In genomic region chr2:217165547-217165946, GRCh38 we compare ENCODE assay signal across 17 cellular contexts.
DNase-seq lines count a peak whose midpoint lies in the region; ATAC-seq, FAIRE-seq and TF ChIP-seq lines count a peak whose summit lies in the region.
"Had no signal": no experiment of that assay in that cellular context is flagged by ENCODE, and none has a peak within 500 bp of the region (broad histone marks: within the 10 kb centered on the region; RNA-seq: fewer than 3 reads in every experiment).

No MANE protein-coding gene starts in this region.

- H3K9ac ChIP-seq in HepG2 (ENCODE audit: insufficient read depth, low read depth, low read length), result no peak overlapping the region
- H3K9ac ChIP-seq: BLaER1 treated with 17β-estradiol and CSF1 and Interleukin-3, amounts not matched to agents 10 nM and 100 nM had no signal

- DNase-seq in HepG2 (ENCODE audit: low spot score), result no peak
- DNase-seq in right lobe of liver, result no peak
- peak; percentile 37 for DNase-seq in bronchial epithelial cell (ENCODE audit: low read depth)
- no peak for DNase-seq in GOT3 (lab: John Stamatoyannopoulos, UW)
- DNase-seq in effector CD4-positive, alpha-beta T cell, result no peak
- DNase-seq: CD4-positive, alpha-beta T cell; CD8-positive, alpha-beta memory T cell; GF-D8 had no signal

- H4K20me1 ChIP-seq in HepG2 (ENCODE audit: insufficient read depth, low read length), result no peaks in the 10 kb centered on the region

- no peak for TF ChIP-seq EP300 in HepG2 (IDR thresholded peaks at IDR 0.05; ENCODE audit: low read depth in 2 of 2, low read length in 2 of 2)
- no peak for TF ChIP-seq EP300 in HepG2 (CRISPR knock-in tag; IDR thresholded peaks at IDR 0.05; ENCODE audit: borderline replicate concordance)

- no peak overlapping the region for H3K4me2 ChIP-seq in HepG2 (ENCODE audit: low read depth, low read length)
- H3K4me2 ChIP-seq: A549; BLaER1 treated with 17β-estradiol and CSF1 and Interleukin-3, amounts not matched to agents 10 nM and 100 nM; GM23338 had no signal

- no peaks in the 10 kb centered on the region for H3K79me2 ChIP-seq in HepG2 (ENCODE audit: insufficient read depth, low read length)

- in situ Hi-C loops in HepG2 (cut with HindIII; ENCODE audit: extremely low pct_ligation_motif_present, low pct_unique_long_range_greater_than_20kb), result no loop called here

- no peaks in the 10 kb centered on the region for H3K9me3 ChIP-seq in HepG2 (ENCODE audit: low read length)
- no peaks in the 10 kb centered on the region for H3K9me3 ChIP-seq in right lobe of liver
- H3K9me3 ChIP-seq: A549, BE2C, HAP-1 had no signal

- no peak overlapping the region for H3K4me3 ChIP-seq in HepG2 (replicated peaks in 1 of 3; ENCODE audit: insufficient read depth in 1 of 3, low read depth in 2 of 3, low read length in 3 of 3)
- H3K4me3 ChIP-seq in right lobe of liver, result no peak overlapping the region
- no peak overlapping the region for H3K4me3 ChIP-seq in bronchial epithelial cell (ENCODE audit: low read depth, low read length)
- H3K4me3 ChIP-seq: A549; BLaER1 treated with 17β-estradiol and CSF1 and Interleukin-3, amounts not matched to agents 10 nM and 100 nM; GM23338; HAP-1 had no signal

- H3K27me3 ChIP-seq in HepG2 (ENCODE audit: control insufficient read depth in 1 of 2, insufficient read depth in 2 of 2, low read length in 2 of 2) (peaks cover 0 to 10% of the 10 kb centered on the region in 2 experiments; a peak in 1 of 5 replicates), right lobe of liver (no peaks in the 10 kb centered on the region), bronchial epithelial cell (ENCODE audit: control insufficient read depth, insufficient read depth, low read length) (no peaks in the 10 kb centered on the region)
- H3K27me3 ChIP-seq: BE2C had no signal

- CTCF ChIA-PET in HepG2 (lab: Yijun Ruan, JAX; ENCODE audit: low intra/inter-chr PET ratio, low total read pairs), result interaction anchor here (1.1 to 1.4 kb wide), 5 partner anchors 122 to 467 kb away, joined by 3 to 7 read pairs (median 3); no protein-coding TSS in a partner anchor

- ATAC-seq in HepG2 (no peak), right lobe of liver (no peak), HG03521 (IDR thresholded peaks at IDR 0.05; ENCODE audit: unreplicated experiment) (no peak), HG02571 (IDR thresholded peaks at IDR 0.05; ENCODE audit: unreplicated experiment) (no peak)

- TF ChIP-seq POLR2A in HepG2 (IDR thresholded peaks at IDR 0.05; ENCODE audit: insufficient read depth in 1 of 2, low read depth in 2 of 2, low read length in 2 of 2) (no peak), right lobe of liver (IDR thresholded peaks at IDR 0.05) (no peak)

- H3K36me3 ChIP-seq in HepG2 (replicated peaks in 1 of 2; ENCODE audit: control insufficient read depth in 1 of 2, insufficient read depth in 2 of 2, low read length in 2 of 2) (no peaks in the 10 kb centered on the region), right lobe of liver (no peaks in the 10 kb centered on the region), bronchial epithelial cell (ENCODE audit: control insufficient read depth, insufficient read depth, low read length) (no peaks in the 10 kb centered on the region)
- H3K36me3 ChIP-seq: BE2C; BLaER1 treated with 17β-estradiol and CSF1 and Interleukin-3, amounts not matched to agents 10 nM and 100 nM; HAP-1 had no signal

- TF ChIP-seq CTCF in HepG2 (CRISPR knock-in tag; IDR thresholded peaks at IDR 0.05) (no peak), right lobe of liver (IDR thresholded peaks at IDR 0.05) (no peak), bronchial epithelial cell (IDR thresholded peaks at IDR 0.05; ENCODE audit: insufficient read depth, low read length, severe bottlenecking) (no peak)

- H2AFZ ChIP-seq in HepG2 (ENCODE audit: low read length), result no peak overlapping the region
- H2AFZ ChIP-seq: GM23338 had no signal

- FAIRE-seq in HepG2 (lab: Jason Lieb, UNC), result no peak
- FAIRE-seq in bronchial epithelial cell (lab: Jason Lieb, UNC), result no peak
- FAIRE-seq in islet of Langerhans (lab: Jason Lieb, UNC), result peak; percentile 27
- FAIRE-seq: A549 had no signal

- POLR2A ChIA-PET in HepG2 (lab: Yijun Ruan, JAX), result no interaction called here

- no TSS peak for BruUV-seq in HepG2 (replicated peaks; lab: Mats Ljungman, UMichigan)

- no peak for TF ChIP-seq RAD21 in HepG2 (CRISPR knock-in tag; IDR thresholded peaks at IDR 0.05)

- intact Hi-C loops in HepG2 (cut with micrococcal nuclease; ENCODE audit: unreplicated experiment) (no loop called here), right lobe of liver (cut with DNase I) (no loop called here)

- H3K4me1 ChIP-seq in HepG2 (ENCODE audit: insufficient read depth, low read length) (no peaks in the 10 kb centered on the region), right lobe of liver (no peaks in the 10 kb centered on the region)
- H3K4me1 ChIP-seq: A549 had no signal

- H3K27ac ChIP-seq in HepG2 (ENCODE audit: extremely low read length, insufficient read depth, low read length) (no peak overlapping the region), right lobe of liver (no peak overlapping the region)
- H3K27ac ChIP-seq: 22Rv1; A549; BLaER1 treated with 17β-estradiol and CSF1 and Interleukin-3, amounts not matched to agents 10 nM and 100 nM had no signal

- 10% methylated on average over 2 of the region's 2 CpGs for WGBS in HepG2 (ENCODE audit: low lambda C conversion rate)
- WGBS in right lobe of liver (ENCODE audit: insufficient coverage, low coverage, low lambda C conversion rate, missing lambda C conversion rate), result 85% methylated on average over 2 of the region's 2 CpGs

TF ChIP-seq in HepG2, 621 proteins besides CTCF, POLR2A, EP300 and RAD21:
- TF ChIP-seq NFYB (CRISPR knock-in tag; IDR thresholded peaks at IDR 0.05) (no peak), ZBTB43 (CRISPR knock-in tag; conservative IDR thresholded peaks at IDR 0.05) (no peak), CEBPB (IDR thresholded peaks at IDR 0.05; ENCODE audit: borderline replicate concordance, low read depth, low read length) (0 out of 2 replicates have a peak, but pooled peaks have one; percentile 20)
